8 cellular contexts compared by ENCODE assay signal in genomic region chr11:10490398-10491232, GRCh38. TPM values are rescaled to one million over a fixed set of nuclear protein-coding genes. Genes with fewer than 3 reads are reported as not detected.
DNase-seq lines count a peak whose midpoint lies in the region; ATAC-seq and TF ChIP-seq lines count a peak whose summit lies in the region.

No MANE protein-coding gene starts in this region.

- peak overlapping the region in 3 of 5 experiments; percentile 11 to 83 (median 79) for H3K27ac Mint-ChIP-seq in brain

- H3K4me3 Mint-ChIP-seq in brain: no peak overlapping the region

- H3K9me3 Mint-ChIP-seq in brain: peaks cover 0 to 7% (median 2%) of the 10 kb centered on the region in 5 experiments

- no peak for TF ChIP-seq CTCF in brain (conservative IDR thresholded peaks at IDR 0.05)

- DNase-seq in activated effector memory CD4-positive, alpha-beta T cell treated with anti-CD3 and anti-CD28 coated beads, Interleukin-2, amount 50 U/mL, for 16 hours: peak; percentile 36
- no peak for DNase-seq in activated effector memory CD4-positive, alpha-beta T cell treated with Interleukin-2 at 50 U/mL for 16 hours
- DNase-seq in iPS-NIHi7 (ENCODE audit: extremely low spot score) (peak; percentile 55), NCI-H1694 treated with DMSO at 0.1 percent for 48 hours (lab: John Stamatoyannopoulos, UW) (no peak)

- H3K36me3 Mint-ChIP-seq in brain: peaks cover 16% of the 10 kb centered on the region

- peak overlapping the region in 14 of 21 experiments; percentile 4 to 92 (median 80) for H3K27ac ChIP-seq in skin epidermis

- ATAC-seq in HG02610 (IDR thresholded peaks at IDR 0.05; ENCODE audit: unreplicated experiment) (no peak), HG03457 (IDR thresholded peaks at IDR 0.05; ENCODE audit: unreplicated experiment) (no peak)

- H3K4me1 Mint-ChIP-seq in brain: peaks cover 17% of the 10 kb centered on the region

- peaks cover 5% of the 10 kb centered on the region for H3K27me3 Mint-ChIP-seq in brain

- no peak overlapping the region for H3K4me3 ChIP-seq in skin epidermis

RNA-seq across cellular contexts. Expression of gene AMPD3, which starts 35.6 kb away (rescaled TPM):
- polyA plus RNA-seq in brain (ENCODE audit: insufficient read depth, low read depth, low replicate concordance): 10.8 TPM

RNA-seq across cellular contexts. Expression of gene RNF141, which starts 50.4 kb away (rescaled TPM):
- 12.8 TPM for polyA plus RNA-seq in brain (ENCODE audit: insufficient read depth, low read depth, low replicate concordance)

Comparison
In these comparisons a context has a peak if more than half of its experiments do, and no peak if none do; other contexts are left out.
1. DNase-seq: peak in activated effector memory CD4-positive, alpha-beta T cell treated with anti-CD3 and anti-CD28 coated beads, Interleukin-2, amount 50 U/mL, for 16 hours (single experiment) and iPS-NIHi7 (single experiment); none in activated effector memory CD4-positive, alpha-beta T cell treated with Interleukin-2 at 50 U/mL for 16 hours (single experiment) and NCI-H1694 treated with DMSO at 0.1 percent for 48 hours (single experiment).